ENCODE assay signal across 17 cellular contexts in the genomic region with DNA sequence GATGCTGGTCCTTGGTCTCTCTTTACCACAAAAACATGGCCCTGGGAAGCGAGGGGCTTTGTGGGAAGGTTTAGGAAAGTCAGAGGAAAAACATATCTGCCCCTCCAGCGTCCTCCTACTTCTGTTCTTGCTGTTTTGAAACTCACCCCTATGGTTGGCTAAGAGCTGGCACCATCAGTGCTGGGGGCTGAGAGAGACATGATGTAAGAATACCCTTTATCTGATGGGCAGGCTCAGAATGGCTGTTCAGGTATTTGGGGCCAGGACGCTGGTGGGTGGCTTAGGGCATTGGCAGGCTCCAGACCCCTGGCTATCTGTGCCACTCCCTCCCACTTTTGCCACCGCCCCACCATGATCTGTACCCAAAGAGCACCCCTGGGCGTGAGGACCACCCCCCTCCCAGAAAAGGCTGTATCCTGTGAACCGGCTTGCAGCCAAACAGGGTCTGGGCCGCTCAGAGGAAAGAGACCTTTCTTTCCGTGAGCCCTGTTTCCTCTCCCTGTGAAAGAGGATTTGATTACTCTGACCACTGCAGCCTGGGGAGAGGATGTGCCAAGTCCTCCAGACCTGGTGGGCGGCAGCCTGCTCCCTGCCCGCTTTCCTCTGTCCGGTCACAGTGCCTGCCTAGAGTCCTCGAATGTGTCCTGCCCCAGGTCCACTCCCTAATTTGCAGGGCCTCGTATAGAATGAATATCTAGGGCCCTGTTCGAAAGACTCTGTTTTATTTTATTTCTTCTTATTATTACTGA.
DNase-seq lines count a peak whose midpoint lies in the region; ATAC-seq and TF ChIP-seq lines count a peak whose summit lies in the region.
"Had no signal": no experiment of that assay in that cellular context is flagged by ENCODE, and none has a peak within 500 bp of the region (broad histone marks: within the 10 kb centered on the region; RNA-seq: fewer than 3 reads in every experiment).

No MANE protein-coding gene starts in this region.

- ATAC-seq in Panc1 (no peak), left lobe of liver (peak; percentile 38), HG03378 (IDR thresholded peaks at IDR 0.05; ENCODE audit: unreplicated experiment) (no peak)
- ATAC-seq: PC-3 had no signal

- intact Hi-C loops in Panc1 (cut with micrococcal nuclease; ENCODE audit: unreplicated experiment): no loop called here
- intact Hi-C loops in prostate gland (cut with DNase I): no loop called here

- peak overlapping the region; percentile 34; the same call in 1 of the 2 replicates for H3K27ac ChIP-seq in Panc1 (ENCODE audit: low read length)
- no peak overlapping the region for H3K27ac ChIP-seq in prostate gland
- H3K27ac ChIP-seq: SJSA1 had no signal

- no peaks in the 10 kb centered on the region for H3K9me3 ChIP-seq in Panc1 (ENCODE audit: control insufficient read depth, insufficient read depth, low read depth, low read length)
- no peaks in the 10 kb centered on the region for H3K9me3 ChIP-seq in prostate gland
- H3K9me3 ChIP-seq: Caco-2, HAP-1, SJSA1 had no signal

- DNase-seq in Panc1 (ENCODE audit: low read depth, low spot score) (no peak), amniotic epithelial cell (ENCODE audit: low read depth) (peak; percentile 87), left lobe of liver (ENCODE audit: low spot score) (no peak), prostate gland (ENCODE audit: low spot score) (peak; percentile 46), NCI-H1105 treated with DMSO at 0.1 percent for 48 hours (lab: John Stamatoyannopoulos, UW) (no peak)
- no peak for DNase-seq in activated CD4-positive, alpha-beta T cell treated with anti-CD3 and anti-CD28 coated beads for 48 hours
- DNase-seq: Caco-2; CD4-positive, CD25-positive, alpha-beta regulatory T cell; EL; NCI-H1436 treated with DMSO at 0.1 percent for 48 hours; NCI-H2029 treated with DMSO at 0.1 percent for 48 hours; NCI-H2171 treated with DMSO at 0.1 percent for 48 hours; NCI-H748 treated with DMSO at 0.1 percent for 48 hours; PC-3 had no signal

- POLR2A ChIA-PET in Panc1 (lab: Charles Lee): no interaction called here

- CTCF ChIA-PET in Panc1 (lab: Charles Lee): no interaction called here

- H3K36me3 ChIP-seq in Panc1 (ENCODE audit: control insufficient read depth, insufficient read depth, low read length): no peaks in the 10 kb centered on the region
- H3K36me3 ChIP-seq in prostate gland: no peaks in the 10 kb centered on the region
- H3K36me3 ChIP-seq: HAP-1, SJSA1 had no signal

- in situ Hi-C loops in Panc1 (cut with HindIII; ENCODE audit: low pct_unique_long_range_greater_than_20kb, low sequenced_read_pairs): no loop called here

- H3K4me3 ChIP-seq in Panc1 (ENCODE audit: low read depth in 2 of 2, low read length in 2 of 2): no peak overlapping the region
- H3K4me3 ChIP-seq in prostate gland: no peak overlapping the region
- H3K4me3 ChIP-seq: HAP-1, SJSA1 had no signal

- no peak for TF ChIP-seq POLR2A in prostate gland (IDR thresholded peaks at IDR 0.05)

- no TSS peak for BruUV-seq in Panc1 (replicated peaks; lab: Mats Ljungman, UMichigan)

- H3K27me3 ChIP-seq in Panc1 (ENCODE audit: control insufficient read depth, insufficient read depth, low read length) (no peaks in the 10 kb centered on the region), prostate gland (replicated peaks; ENCODE audit: insufficient read depth) (no peaks in the 10 kb centered on the region)
- H3K27me3 ChIP-seq: SJSA1 had no signal

- H3K4me1 ChIP-seq in Panc1 (ENCODE audit: control insufficient read depth, insufficient read depth, low read length) (peaks cover 5% of the 10 kb centered on the region; the same call in 1 of the 2 replicates), prostate gland (replicated peaks) (peaks cover 6% of the 10 kb centered on the region)
- H3K4me1 ChIP-seq: Caco-2, HAP-1 had no signal

- WGBS in prostate gland: 64% methylated on average over 14 of the region's 14 CpGs

- no peak for TF ChIP-seq CTCF in Panc1 (IDR thresholded peaks at IDR 0.05)
- TF ChIP-seq CTCF in prostate gland (IDR thresholded peaks at IDR 0.05): no peak

Comparison
In these comparisons a context has a peak if more than half of its experiments do, and no peak if none do; other contexts are left out.
1. DNase-seq: peak in amniotic epithelial cell (single experiment) and prostate gland (single experiment); none in Panc1 (single experiment), left lobe of liver (single experiment), NCI-H1105 treated with DMSO at 0.1 percent for 48 hours (single experiment) and activated CD4-positive, alpha-beta T cell treated with anti-CD3 and anti-CD28 coated beads for 48 hours (single experiment).